1 cellular context compared by ENCODE assay signal in the genomic region with DNA sequence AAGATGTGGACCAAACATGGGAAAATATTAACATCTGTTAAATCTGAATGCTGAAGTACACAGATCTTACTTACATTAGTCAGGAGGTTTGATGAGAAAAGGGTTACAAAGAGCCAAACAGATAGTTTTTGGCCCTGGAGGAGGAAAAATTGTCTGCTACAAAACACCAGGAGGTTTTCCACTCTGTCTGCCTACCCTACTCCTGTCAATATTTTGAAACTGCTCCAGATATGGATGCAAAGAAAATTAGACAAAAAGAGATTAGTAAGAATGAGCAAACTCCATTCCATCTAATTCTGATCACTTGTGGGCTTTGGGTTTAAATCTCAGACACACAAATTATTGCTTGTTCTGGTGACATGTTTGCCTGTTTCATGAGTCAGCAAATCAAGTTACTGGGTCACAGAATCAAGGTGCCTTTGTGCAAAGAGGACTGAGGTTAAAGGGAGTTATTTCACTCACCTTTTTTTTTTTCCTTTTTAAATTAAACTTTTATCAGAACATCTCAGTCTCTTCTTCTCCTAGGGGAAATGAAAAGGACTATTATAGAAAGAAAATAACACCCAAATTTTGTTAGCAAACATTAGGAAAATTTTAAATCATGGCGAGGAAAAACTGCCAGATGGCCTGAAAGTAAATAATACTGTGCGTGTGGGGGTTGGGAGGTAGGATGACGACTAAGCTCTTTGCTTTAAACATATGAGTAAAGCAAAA.
TF ChIP-seq lines count a peak whose summit lies in the region.

No MANE protein-coding gene starts in this region.

TF ChIP-seq in HepG2, 621 proteins besides CTCF, POLR2A, EP300 and RAD21 (continued from another document and continues in another):
- TF ChIP-seq ZFP91 (CRISPR knock-in tag; IDR thresholded peaks at IDR 0.05; ENCODE audit: borderline replicate concordance) (no peak), HNRNPK (IDR thresholded peaks at IDR 0.05; ENCODE audit: low read depth, low read length, poor library complexity, severe bottlenecking) (peak; percentile 10), ZNF557 (CRISPR knock-in tag; IDR thresholded peaks at IDR 0.05) (no peak), ZNF468 (CRISPR knock-in tag; IDR thresholded peaks at IDR 0.05) (no peak), YEATS4 (CRISPR knock-in tag; IDR thresholded peaks at IDR 0.05; ENCODE audit: borderline replicate concordance) (no peak), ZNF713 (CRISPR knock-in tag; IDR thresholded peaks at IDR 0.05) (no peak), DZIP1 (CRISPR knock-in tag; IDR thresholded peaks at IDR 0.05) (no peak), THAP11 (CRISPR knock-in tag; IDR thresholded peaks at IDR 0.05) (peak; percentile 24; the same call in 1 of the 2 replicates), CEBPG (CRISPR knock-in tag; IDR thresholded peaks at IDR 0.05) (0 out of 2 replicates have a peak, but pooled peaks have one; percentile 4), ZIK1 (CRISPR knock-in tag; IDR thresholded peaks at IDR 0.05; ENCODE audit: borderline replicate concordance, low read depth) (no peak), ZNF7 (CRISPR knock-in tag; IDR thresholded peaks at IDR 0.05) (no peak), SRSF9 (IDR thresholded peaks at IDR 0.05; ENCODE audit: borderline replicate concordance, insufficient read depth, low read depth, low read length, poor library complexity, severe bottlenecking) (no peak), ZNF576 (CRISPR knock-in tag; IDR thresholded peaks at IDR 0.05) (no peak), POGK (CRISPR knock-in tag; conservative IDR thresholded peaks at IDR 0.05) (0 out of 2 replicates have a peak, but pooled peaks have one; percentile 23), WIZ (CRISPR knock-in tag; IDR thresholded peaks at IDR 0.05) (no peak), NFATC3 (CRISPR knock-in tag; IDR thresholded peaks at IDR 0.05) (no peak), ATF1 (CRISPR knock-in tag; IDR thresholded peaks at IDR 0.05) (peak; percentile 62; the same call in 1 of the 2 replicates), FOSL2 (CRISPR knock-in tag; IDR thresholded peaks at IDR 0.05) (peak; percentile 46; the same call in 1 of the 2 replicates), HOXA7 (CRISPR knock-in tag; IDR thresholded peaks at IDR 0.05) (no peak), BRCA1 (CRISPR knock-in tag; IDR thresholded peaks at IDR 0.05) (no peak), ZFP1 (CRISPR knock-in tag; IDR thresholded peaks at IDR 0.05) (no peak), ZNF747 (CRISPR knock-in tag; IDR thresholded peaks at IDR 0.05; ENCODE audit: borderline replicate concordance) (no peak), ZNF12 (CRISPR knock-in tag; IDR thresholded peaks at IDR 0.05) (no peak), SOX13 (IDR thresholded peaks at IDR 0.05) (no peak), SOX13 (CRISPR knock-in tag; conservative IDR thresholded peaks at IDR 0.05 in 1 of 2, IDR thresholded peaks at IDR 0.05 in 1 of 2) (no peak), TFAP4 (IDR thresholded peaks at IDR 0.05; ENCODE audit: borderline replicate concordance, low read depth) (peak; percentile 11; the same call in 1 of the 2 replicates), MXD3 (CRISPR knock-in tag; IDR thresholded peaks at IDR 0.05) (no peak), ZNF556 (CRISPR knock-in tag; IDR thresholded peaks at IDR 0.05; ENCODE audit: borderline replicate concordance) (no peak), ZFAT (CRISPR knock-in tag; conservative IDR thresholded peaks at IDR 0.05) (no peak)
- TF ChIP-seq, protein P1, sequence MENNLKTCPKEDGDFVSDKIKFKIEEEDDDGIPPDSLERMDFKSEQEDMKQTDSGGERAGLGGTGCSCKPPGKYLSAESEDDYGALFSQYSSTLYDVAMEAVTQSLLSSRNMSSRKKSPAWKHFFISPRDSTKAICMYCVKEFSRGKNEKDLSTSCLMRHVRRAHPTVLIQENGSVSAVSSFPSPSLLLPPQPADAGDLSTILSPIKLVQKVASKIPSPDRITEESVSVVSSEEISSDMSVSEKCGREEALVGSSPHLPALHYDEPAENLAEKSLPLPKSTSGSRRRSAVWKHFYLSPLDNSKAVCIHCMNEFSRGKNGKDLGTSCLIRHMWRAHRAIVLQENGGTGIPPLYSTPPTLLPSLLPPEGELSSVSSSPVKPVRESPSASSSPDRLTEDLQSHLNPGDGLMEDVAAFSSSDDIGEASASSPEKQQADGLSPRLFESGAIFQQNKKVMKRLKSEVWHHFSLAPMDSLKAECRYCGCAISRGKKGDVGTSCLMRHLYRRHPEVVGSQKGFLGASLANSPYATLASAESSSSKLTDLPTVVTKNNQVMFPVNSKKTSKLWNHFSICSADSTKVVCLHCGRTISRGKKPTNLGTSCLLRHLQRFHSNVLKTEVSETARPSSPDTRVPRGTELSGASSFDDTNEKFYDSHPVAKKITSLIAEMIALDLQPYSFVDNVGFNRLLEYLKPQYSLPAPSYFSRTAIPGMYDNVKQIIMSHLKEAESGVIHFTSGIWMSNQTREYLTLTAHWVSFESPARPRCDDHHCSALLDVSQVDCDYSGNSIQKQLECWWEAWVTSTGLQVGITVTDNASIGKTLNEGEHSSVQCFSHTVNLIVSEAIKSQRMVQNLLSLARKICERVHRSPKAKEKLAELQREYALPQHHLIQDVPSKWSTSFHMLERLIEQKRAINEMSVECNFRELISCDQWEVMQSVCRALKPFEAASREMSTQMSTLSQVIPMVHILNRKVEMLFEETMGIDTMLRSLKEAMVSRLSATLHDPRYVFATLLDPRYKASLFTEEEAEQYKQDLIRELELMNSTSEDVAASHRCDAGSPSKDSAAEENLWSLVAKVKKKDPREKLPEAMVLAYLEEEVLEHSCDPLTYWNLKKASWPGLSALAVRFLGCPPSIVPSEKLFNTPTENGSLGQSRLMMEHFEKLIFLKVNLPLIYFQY (CRISPR knock-in tag; IDR thresholded peaks at IDR 0.05; ENCODE audit: borderline replicate concordance), result peak; percentile 47; the same call in 1 of the 2 replicates
- TF ChIP-seq, protein P2, sequence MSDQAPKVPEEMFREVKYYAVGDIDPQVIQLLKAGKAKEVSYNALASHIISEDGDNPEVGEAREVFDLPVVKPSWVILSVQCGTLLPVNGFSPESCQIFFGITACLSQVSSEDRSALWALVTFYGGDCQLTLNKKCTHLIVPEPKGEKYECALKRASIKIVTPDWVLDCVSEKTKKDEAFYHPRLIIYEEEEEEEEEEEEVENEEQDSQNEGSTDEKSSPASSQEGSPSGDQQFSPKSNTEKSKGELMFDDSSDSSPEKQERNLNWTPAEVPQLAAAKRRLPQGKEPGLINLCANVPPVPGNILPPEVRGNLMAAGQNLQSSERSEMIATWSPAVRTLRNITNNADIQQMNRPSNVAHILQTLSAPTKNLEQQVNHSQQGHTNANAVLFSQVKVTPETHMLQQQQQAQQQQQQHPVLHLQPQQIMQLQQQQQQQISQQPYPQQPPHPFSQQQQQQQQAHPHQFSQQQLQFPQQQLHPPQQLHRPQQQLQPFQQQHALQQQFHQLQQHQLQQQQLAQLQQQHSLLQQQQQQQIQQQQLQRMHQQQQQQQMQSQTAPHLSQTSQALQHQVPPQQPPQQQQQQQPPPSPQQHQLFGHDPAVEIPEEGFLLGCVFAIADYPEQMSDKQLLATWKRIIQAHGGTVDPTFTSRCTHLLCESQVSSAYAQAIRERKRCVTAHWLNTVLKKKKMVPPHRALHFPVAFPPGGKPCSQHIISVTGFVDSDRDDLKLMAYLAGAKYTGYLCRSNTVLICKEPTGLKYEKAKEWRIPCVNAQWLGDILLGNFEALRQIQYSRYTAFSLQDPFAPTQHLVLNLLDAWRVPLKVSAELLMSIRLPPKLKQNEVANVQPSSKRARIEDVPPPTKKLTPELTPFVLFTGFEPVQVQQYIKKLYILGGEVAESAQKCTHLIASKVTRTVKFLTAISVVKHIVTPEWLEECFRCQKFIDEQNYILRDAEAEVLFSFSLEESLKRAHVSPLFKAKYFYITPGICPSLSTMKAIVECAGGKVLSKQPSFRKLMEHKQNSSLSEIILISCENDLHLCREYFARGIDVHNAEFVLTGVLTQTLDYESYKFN (CRISPR knock-in tag; conservative IDR thresholded peaks at IDR 0.05), result 0 out of 2 replicates have a peak, but pooled peaks have one; percentile 21
- TF ChIP-seq, protein P3, sequence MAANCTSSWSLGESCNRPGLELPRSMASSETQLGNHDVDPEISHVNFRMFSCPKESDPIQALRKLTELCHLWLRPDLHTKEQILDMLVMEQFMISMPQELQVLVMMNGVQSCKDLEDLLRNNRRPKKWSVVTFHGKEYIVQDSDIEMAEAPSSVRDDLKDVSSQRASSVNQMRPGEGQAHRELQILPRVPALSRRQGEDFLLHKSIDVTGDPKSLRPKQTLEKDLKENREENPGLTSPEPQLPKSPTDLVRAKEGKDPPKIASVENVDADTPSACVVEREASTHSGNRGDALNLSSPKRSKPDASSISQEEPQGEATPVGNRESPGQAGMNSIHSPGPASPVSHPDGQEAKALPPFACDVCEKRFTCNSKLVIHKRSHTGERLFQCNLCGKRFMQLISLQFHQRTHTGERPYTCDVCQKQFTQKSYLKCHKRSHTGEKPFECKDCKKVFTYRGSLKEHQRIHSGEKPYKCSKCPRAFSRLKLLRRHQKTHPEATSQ (CRISPR knock-in tag; IDR thresholded peaks at IDR 0.05; ENCODE audit: borderline replicate concordance), result no peak
- TF ChIP-seq, protein P4, sequence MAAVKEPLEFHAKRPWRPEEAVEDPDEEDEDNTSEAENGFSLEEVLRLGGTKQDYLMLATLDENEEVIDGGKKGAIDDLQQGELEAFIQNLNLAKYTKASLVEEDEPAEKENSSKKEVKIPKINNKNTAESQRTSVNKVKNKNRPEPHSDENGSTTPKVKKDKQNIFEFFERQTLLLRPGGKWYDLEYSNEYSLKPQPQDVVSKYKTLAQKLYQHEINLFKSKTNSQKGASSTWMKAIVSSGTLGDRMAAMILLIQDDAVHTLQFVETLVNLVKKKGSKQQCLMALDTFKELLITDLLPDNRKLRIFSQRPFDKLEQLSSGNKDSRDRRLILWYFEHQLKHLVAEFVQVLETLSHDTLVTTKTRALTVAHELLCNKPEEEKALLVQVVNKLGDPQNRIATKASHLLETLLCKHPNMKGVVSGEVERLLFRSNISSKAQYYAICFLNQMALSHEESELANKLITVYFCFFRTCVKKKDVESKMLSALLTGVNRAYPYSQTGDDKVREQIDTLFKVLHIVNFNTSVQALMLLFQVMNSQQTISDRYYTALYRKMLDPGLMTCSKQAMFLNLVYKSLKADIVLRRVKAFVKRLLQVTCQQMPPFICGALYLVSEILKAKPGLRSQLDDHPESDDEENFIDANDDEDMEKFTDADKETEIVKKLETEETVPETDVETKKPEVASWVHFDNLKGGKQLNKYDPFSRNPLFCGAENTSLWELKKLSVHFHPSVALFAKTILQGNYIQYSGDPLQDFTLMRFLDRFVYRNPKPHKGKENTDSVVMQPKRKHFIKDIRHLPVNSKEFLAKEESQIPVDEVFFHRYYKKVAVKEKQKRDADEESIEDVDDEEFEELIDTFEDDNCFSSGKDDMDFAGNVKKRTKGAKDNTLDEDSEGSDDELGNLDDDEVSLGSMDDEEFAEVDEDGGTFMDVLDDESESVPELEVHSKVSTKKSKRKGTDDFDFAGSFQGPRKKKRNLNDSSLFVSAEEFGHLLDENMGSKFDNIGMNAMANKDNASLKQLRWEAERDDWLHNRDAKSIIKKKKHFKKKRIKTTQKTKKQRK (IDR thresholded peaks at IDR 0.05; ENCODE audit: low read length), result no peak
